9 cellular contexts compared by ENCODE assay signal in the genomic region with DNA sequence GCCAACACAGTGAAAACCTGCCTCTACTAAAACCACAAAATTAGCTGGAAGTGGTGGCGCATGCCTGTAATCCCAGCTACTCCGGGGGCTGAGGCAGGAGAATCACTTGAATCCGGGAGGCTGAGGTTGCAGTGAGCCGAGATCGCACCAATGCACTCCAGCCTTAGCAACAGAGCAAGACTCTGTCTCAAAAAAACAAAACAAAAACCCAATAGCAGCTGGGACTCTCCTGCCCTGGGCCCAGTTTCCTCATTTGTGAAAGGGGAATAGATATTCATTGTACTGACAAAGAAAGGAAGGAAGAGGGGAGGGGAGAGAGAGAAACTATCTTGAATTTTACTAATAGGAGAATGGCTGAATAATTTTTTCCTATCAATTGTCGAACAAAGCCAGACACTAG. TPM values are rescaled to one million over a fixed set of nuclear protein-coding genes. Genes with fewer than 3 reads are reported as not detected.
DNase-seq lines count a peak whose midpoint lies in the region; TF ChIP-seq lines count a peak whose summit lies in the region.
"Not testable (repeated sequence)": the region's sequence is repeated elsewhere in the genome, so short reads cannot be mapped to it uniquely, and the experiment has no call there.
"Had no signal": no experiment of that assay in that cellular context is flagged by ENCODE, and none has a peak within 500 bp of the region (broad histone marks: within the 10 kb centered on the region; RNA-seq: fewer than 3 reads in every experiment).

No MANE protein-coding gene starts in this region.

- not testable (repeated sequence) for H4K91ac ChIP-seq in trophoblast cell (ENCODE audit: low read depth, low read length)

- H3K23ac ChIP-seq in trophoblast cell (ENCODE audit: low read length) = not testable (repeated sequence)

- H3K18ac ChIP-seq in trophoblast cell (ENCODE audit: low read length) = not testable (repeated sequence)

- TF ChIP-seq EP300 in transverse colon (IDR thresholded peaks at IDR 0.05; ENCODE audit: low read depth) = not testable (repeated sequence)

- intact Hi-C loops in dendritic cell treated with granulocyte-macrophage colony-stimulating factor and Interleukin-4, amounts not matched to agents 40 ng/mL and 50 ng/mL, for 4 days (cut with micrococcal nuclease) = loop anchor here (1.0 kb wide), 1 partner anchor 14 kb away; no protein-coding TSS in a partner anchor
- intact Hi-C loops in transverse colon (cut with DNase I; ENCODE audit: low total_unique reads) = not testable (repeated sequence)

- not testable (repeated sequence) for H3K9me3 Mint-ChIP-seq in dendritic cell treated with granulocyte-macrophage colony-stimulating factor and Interleukin-4, amounts not matched to agents 40 ng/mL and 50 ng/mL, for 4 days

- not testable (repeated sequence) for H4K12ac ChIP-seq in trophoblast cell (ENCODE audit: low read depth, low read length)

- H3K9ac ChIP-seq in iPS-18a (ENCODE audit: low read length) = peak overlapping the region; percentile 43
- H3K9ac ChIP-seq in trophoblast cell (ENCODE audit: low read length) = not testable (repeated sequence)

- H3K9me2 ChIP-seq in DOHH2 (replicated peaks; ENCODE audit: control insufficient read depth, low read length) = not testable (repeated sequence)

- not testable (repeated sequence) for TF ChIP-seq POLR2A in transverse colon (IDR thresholded peaks at IDR 0.05)

- not testable (repeated sequence) for H3K79me1 ChIP-seq in trophoblast cell (ENCODE audit: low read length)

- 0 out of 2 replicates have a peak overlapping the region, but pooled peaks have one; percentile 79 for H3K4me2 ChIP-seq in DOHH2 (ENCODE audit: low read length)
- not testable (repeated sequence) for H3K4me2 ChIP-seq in trophoblast cell (ENCODE audit: low read length)

- not testable (repeated sequence) for H3K4me3 Mint-ChIP-seq in dendritic cell treated with granulocyte-macrophage colony-stimulating factor and Interleukin-4, amounts not matched to agents 40 ng/mL and 50 ng/mL, for 4 days

- H2BK120ac ChIP-seq in trophoblast cell (ENCODE audit: insufficient read depth, low read length, poor library complexity) = not testable (repeated sequence)

- H3K4ac ChIP-seq in trophoblast cell (ENCODE audit: low read depth, low read length) = not testable (repeated sequence)

- H3K4me3 ChIP-seq in DOHH2 (ENCODE audit: low read length); iPS-18a (ENCODE audit: low read length); trophoblast cell (ENCODE audit: low read depth, low read length); transverse colon: not testable (repeated sequence)

- in situ Hi-C loops in transverse colon (cut with MboI; ENCODE audit: low pct_ligation_motif_present in 1 of 4, low pct_unique_long_range_greater_than_20kb in 1 of 4, low sequenced_read_pairs in 3 of 4) = not testable (repeated sequence)

- TF ChIP-seq CTCF in DOHH2 (IDR thresholded peaks at IDR 0.05; ENCODE audit: low read depth, low read length, poor library complexity, severe bottlenecking); transverse colon (IDR thresholded peaks at IDR 0.05): not testable (repeated sequence)

- H3K9me3 ChIP-seq in DOHH2 (ENCODE audit: control insufficient read depth, insufficient read depth, low read length); iPS-18a (ENCODE audit: control insufficient read depth, low read depth, low read length); trophoblast cell (ENCODE audit: insufficient read depth, low read depth, low read length); transverse colon: not testable (repeated sequence)

- not testable (repeated sequence) for H2BK5ac ChIP-seq in trophoblast cell (ENCODE audit: low read depth, low read length, poor library complexity)

- not testable (repeated sequence) for H3F3A ChIP-seq in DOHH2 (ENCODE audit: control insufficient read depth, insufficient read depth)

- not testable (repeated sequence) for H2BK12ac ChIP-seq in trophoblast cell (ENCODE audit: low read length)

- not testable (repeated sequence) for H3K27me3 ChIP-seq in DOHH2 (ENCODE audit: control insufficient read depth, low read length); iPS-18a (ENCODE audit: control insufficient read depth, insufficient read depth, low read length); trophoblast cell (ENCODE audit: insufficient read depth, low read length); transverse colon

- not testable (repeated sequence) for H4K8ac ChIP-seq in trophoblast cell (ENCODE audit: low read depth, low read length)

- peaks cover 23% of the 10 kb centered on the region for H3K79me2 ChIP-seq in DOHH2 (ENCODE audit: control insufficient read depth, low read length)
- not testable (repeated sequence) for H3K79me2 ChIP-seq in trophoblast cell (ENCODE audit: control insufficient read depth, insufficient read depth, low read length, poor library complexity)

- DNase-seq in MV-4-11 (lab: John Stamatoyannopoulos, UW) = peak; percentile 72
- DNase-seq in SKM-1 treated with dmso at 0.1 percent for 144 hours (lab: John Stamatoyannopoulos, UW; ENCODE audit: unreplicated experiment) = peak; percentile 31
- DNase-seq in medulla oblongata (ENCODE audit: extremely low spot score) = peak; percentile 73
- DNase-seq in trophoblast cell = peak; percentile 14 to 47
- not testable (repeated sequence) for DNase-seq in transverse colon

- not testable (repeated sequence) for H3K27ac ChIP-seq in DOHH2 (ENCODE audit: low read depth, low read length); iPS-18a (ENCODE audit: low read length); trophoblast cell (ENCODE audit: low read depth, low read length)
- H3K27ac ChIP-seq in transverse colon = peak overlapping the region in 3 of 4 donors; percentile 11 to 32 (median 19)

- peaks cover 50% of the 10 kb centered on the region for H3K4me1 ChIP-seq in DOHH2 (ENCODE audit: control insufficient read depth, low read length)
- H3K4me1 ChIP-seq in iPS-18a (ENCODE audit: control insufficient read depth, low read depth, low read length); trophoblast cell (ENCODE audit: control insufficient read depth in 1 of 2, insufficient read depth in 2 of 2, low read length in 2 of 2): not testable (repeated sequence)
- H3K4me1 ChIP-seq in transverse colon = peaks cover 7 to 39% (median 14%) of the 10 kb centered on the region in 4 donors

- peaks cover 52% of the 10 kb centered on the region for H3K4me1 Mint-ChIP-seq in dendritic cell treated with granulocyte-macrophage colony-stimulating factor and Interleukin-4, amounts not matched to agents 40 ng/mL and 50 ng/mL, for 4 days (ENCODE audit: low read depth)

- H3K36me3 ChIP-seq in DOHH2 (ENCODE audit: control insufficient read depth, low read length) (peaks cover 19% of the 10 kb centered on the region), iPS-18a (ENCODE audit: control insufficient read depth, low read depth, low read length) (peaks cover 14% of the 10 kb centered on the region), trophoblast cell (ENCODE audit: control insufficient read depth in 1 of 2, insufficient read depth in 2 of 2, low read length in 2 of 2) (peaks cover 9 to 20% of the 10 kb centered on the region in 2 experiments)
- H3K36me3 ChIP-seq in transverse colon = not testable (repeated sequence)

- H3K36me3 Mint-ChIP-seq in dendritic cell treated with granulocyte-macrophage colony-stimulating factor and Interleukin-4, amounts not matched to agents 40 ng/mL and 50 ng/mL, for 4 days (ENCODE audit: low read depth) = peaks cover 48% of the 10 kb centered on the region

- not testable (repeated sequence) for H3K14ac ChIP-seq in trophoblast cell (ENCODE audit: low read length)

- H3K27me3 Mint-ChIP-seq in dendritic cell treated with granulocyte-macrophage colony-stimulating factor and Interleukin-4, amounts not matched to agents 40 ng/mL and 50 ng/mL, for 4 days = not testable (repeated sequence)

- H2AFZ ChIP-seq in trophoblast cell (ENCODE audit: insufficient read depth, low read length, poor library complexity) = not testable (repeated sequence)

- not testable (repeated sequence) for H2AK5ac ChIP-seq in trophoblast cell (ENCODE audit: low read length)

- H3K27ac Mint-ChIP-seq in dendritic cell treated with granulocyte-macrophage colony-stimulating factor and Interleukin-4, amounts not matched to agents 40 ng/mL and 50 ng/mL, for 4 days = peak overlapping the region; percentile 91

- no CpG with 5 or more reads among the region's 6 CpGs for WGBS in trophoblast cell (ENCODE audit: extremely low coverage, insufficient coverage, insufficient read length)
- 67 to 88% methylated on average over 1 to 6 of the region's 6 CpGs for WGBS in transverse colon (ENCODE audit: low coverage in 1 of 2), 2 donors

- H4K20me1 ChIP-seq in DOHH2 (ENCODE audit: control insufficient read depth, insufficient read depth, low read depth, low read length) = not testable (repeated sequence)

RNA-seq across cellular contexts. Expression of gene MCM5, which starts 3.3 kb away (rescaled TPM):
- polyA plus RNA-seq in trophoblast cell (2013) = 35.5 and 35.9 TPM in 2 replicates
- total RNA-seq in transverse colon = 10 to 100 TPM; 11.6 to 26.6 (median 13.3) TPM

RNA-seq across cellular contexts. Expression of gene HMOX1, which starts 15.7 kb away (rescaled TPM):
- 298 and 341 TPM in 2 replicates for polyA plus RNA-seq in trophoblast cell (2013)
- total RNA-seq in transverse colon = 100 to 1,000 TPM in 1 of 4 donors, 10 to 100 TPM in 2, under 1 TPM in 1; 1.00 to 172 (median 42.7) TPM
- polyA plus RNA-seq: neural cell had no signal
